ENCODE assay signal across 16 cellular contexts in the genomic region with DNA sequence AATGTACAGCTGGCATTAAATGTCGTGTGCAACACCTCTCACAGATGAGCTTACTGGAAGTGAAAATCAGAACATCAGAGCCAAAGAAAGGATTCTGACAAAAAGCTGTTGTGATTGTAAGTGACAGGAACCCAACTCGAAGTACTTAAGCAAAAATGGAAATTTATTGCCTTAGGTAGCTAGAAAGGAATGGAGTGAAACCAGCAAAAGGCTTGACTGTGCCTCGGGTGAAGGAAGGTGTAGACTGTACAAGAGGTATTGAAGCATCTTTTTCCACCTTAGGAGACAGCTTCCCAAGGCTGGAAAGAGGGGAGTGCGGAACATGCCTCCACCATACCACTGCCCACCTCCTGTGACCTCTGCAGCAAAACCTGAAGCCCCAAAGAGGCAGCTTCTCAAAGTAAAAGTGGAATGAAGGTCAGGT. TPM values are rescaled to one million over a fixed set of nuclear protein-coding genes. Genes with fewer than 3 reads are reported as not detected.
A peak's percentile ranks its signal among the peaks of the same experiment; 100 is the strongest.
DNase-seq lines count a peak whose midpoint lies in the region; ATAC-seq, FAIRE-seq and TF ChIP-seq lines count a peak whose summit lies in the region.
"Had no signal": no experiment of that assay in that cellular context is flagged by ENCODE, and none has a peak within 500 bp of the region (broad histone marks: within the 10 kb centered on the region; RNA-seq: fewer than 3 reads in every experiment).

No MANE protein-coding gene starts in this region.

- TF ChIP-seq CTCF in HCT116 (IDR thresholded peaks at IDR 0.05 in 2 of 3, conservative IDR thresholded peaks at IDR 0.05 in 1 of 3; ENCODE audit: borderline replicate concordance in 1 of 3, insufficient read depth in 1 of 3, low read depth in 2 of 3, low read length in 2 of 3) (no peak), RWPE2 (IDR thresholded peaks at IDR 0.05; ENCODE audit: poor library complexity, severe bottlenecking) (no peak), keratinocyte (optimal IDR thresholded peaks at IDR 0.05 in 1 of 3, IDR thresholded peaks at IDR 0.05 in 1 of 3, conservative IDR thresholded peaks at IDR 0.05 in 1 of 3; ENCODE audit: extremely low read depth in 1 of 3, insufficient read depth in 2 of 3, low read length in 3 of 3) (no peak), suprapubic skin (IDR thresholded peaks at IDR 0.05) (no peak)

- dilution Hi-C loops in keratinocyte (cut with MboI; ENCODE audit: extremely low pct_ligation_motif_present, low sequenced_read_pairs) = no loop called here

- no TSS peak for BruUV-seq in HCT116 (replicated peaks; lab: Mats Ljungman, UMichigan)

- RAD21 ChIA-PET in HCT116 (lab: Charles Lee; ENCODE audit: low non-redundant PET in 1 of 2, low total read pairs in 2 of 2, uncharacterized antibody in 2 of 2, unreplicated experiment in 2 of 2) = no interaction called here

- H3K27ac ChIP-seq in HCT116 (ENCODE audit: low read depth, low read length) = peak overlapping the region; percentile 36
- H3K27ac ChIP-seq in RWPE2 (ENCODE audit: poor library complexity, severe bottlenecking) = peak overlapping the region; percentile 98
- H3K27ac ChIP-seq in keratinocyte (ENCODE audit: control insufficient read depth, insufficient read depth, low read length) = peak overlapping the region; percentile 66
- H3K27ac ChIP-seq in suprapubic skin = no peak overlapping the region
- H3K27ac ChIP-seq: BLaER1, SK-N-MC had no signal

- no peak for TF ChIP-seq RAD21 in HCT116 (IDR thresholded peaks at IDR 0.05; ENCODE audit: low read depth)

- DNase-seq in HCT116 (ENCODE audit: low read depth, low spot score) (no peak), RWPE2 (ENCODE audit: low spot score) (no peak), keratinocyte (ENCODE audit: low read depth, low spot score) (no peak), NCI-H345 (lab: John Stamatoyannopoulos, UW) (no peak), NCI-H2081 (lab: John Stamatoyannopoulos, UW) (no peak), NCI-H748 treated with DMSO at 0.1 percent for 48 hours (lab: John Stamatoyannopoulos, UW) (no peak), suprapubic skin (ENCODE audit: low spot score in 2 of 2) (no peak)
- DNase-seq: DMS79; esophagus squamous epithelium; NCI-H1092; NCI-H2227 treated with DMSO at 0.1 percent for 48 hours; stimulated activated naive B cell treated with anti-CD40 and anti-IgM and Interleukin-4, amounts not matched to agents 10 μg/mL and 1 μg/mL and 100 μg/mL, for 72 hours; uterus had no signal

- no peak for ATAC-seq in HCT116
- ATAC-seq in RWPE2 (ENCODE audit: low read depth) = no peak

- no peaks in the 10 kb centered on the region for H3K79me2 ChIP-seq in HCT116 (ENCODE audit: insufficient read depth, low read length)
- peaks cover 13% of the 10 kb centered on the region for H3K79me2 ChIP-seq in keratinocyte (ENCODE audit: control insufficient read depth, insufficient read depth, low read length)

- H3K9me3 ChIP-seq in HCT116 (ENCODE audit: control insufficient read depth in 1 of 2, insufficient read depth in 1 of 2, low read depth in 1 of 2, low read length in 2 of 2) = no peaks in the 10 kb centered on the region
- no peaks in the 10 kb centered on the region for H3K9me3 ChIP-seq in RWPE2 (ENCODE audit: severe bottlenecking)
- no peaks in the 10 kb centered on the region for H3K9me3 ChIP-seq in keratinocyte (ENCODE audit: control insufficient read depth, low read depth, low read length)
- no peaks in the 10 kb centered on the region for H3K9me3 ChIP-seq in skeletal muscle satellite cell (replicated peaks; ENCODE audit: low read length)
- H3K9me3 ChIP-seq in suprapubic skin = no peaks in the 10 kb centered on the region
- H3K9me3 ChIP-seq: BLaER1, esophagus squamous epithelium, uterus had no signal

- H3K27me3 ChIP-seq in HCT116 (ENCODE audit: insufficient read depth, low read length) = no peaks in the 10 kb centered on the region
- no peaks in the 10 kb centered on the region for H3K27me3 ChIP-seq in RWPE2 (ENCODE audit: insufficient read depth, poor library complexity, severe bottlenecking)
- H3K27me3 ChIP-seq in keratinocyte (ENCODE audit: control insufficient read depth, extremely low read depth, insufficient read depth, low read length) = no peaks in the 10 kb centered on the region
- no peaks in the 10 kb centered on the region for H3K27me3 ChIP-seq in skeletal muscle satellite cell (ENCODE audit: control insufficient read depth, insufficient read depth, low read length)
- no peaks in the 10 kb centered on the region for H3K27me3 ChIP-seq in suprapubic skin
- H3K27me3 ChIP-seq: BLaER1, esophagus squamous epithelium, uterus had no signal

- peak overlapping the region; percentile 63 for H3K4me2 ChIP-seq in HCT116 (ENCODE audit: low read length)
- H3K4me2 ChIP-seq in keratinocyte (ENCODE audit: control insufficient read depth, extremely low read depth, insufficient read depth, low read depth, low read length) = peak overlapping the region; percentile 53
- H3K4me2 ChIP-seq in skeletal muscle satellite cell (ENCODE audit: low read length) = peak overlapping the region; percentile 31
- H3K4me2 ChIP-seq: BLaER1 had no signal

- peak overlapping the region in 1 of 2 experiments; percentile 29; a peak in 2 of 4 replicates for H3K4me3 ChIP-seq in HCT116 (replicated peaks in 1 of 2; ENCODE audit: low read depth in 1 of 2, low read length in 2 of 2)
- no peak overlapping the region for H3K4me3 ChIP-seq in RWPE2 (ENCODE audit: severe bottlenecking)
- H3K4me3 ChIP-seq in keratinocyte (ENCODE audit: control insufficient read depth in 2 of 3, extremely low read depth in 1 of 3, insufficient read depth in 2 of 3, low read depth in 1 of 3, low read length in 3 of 3) = no peak overlapping the region
- H3K4me3 ChIP-seq in skeletal muscle satellite cell (ENCODE audit: low read length) = no peak overlapping the region
- H3K4me3 ChIP-seq in suprapubic skin = no peak overlapping the region
- H3K4me3 ChIP-seq: BLaER1, esophagus squamous epithelium, SK-N-MC, uterus had no signal

- 78% methylated on average over 4 of the region's 4 CpGs for WGBS in suprapubic skin

- no peaks in the 10 kb centered on the region for H3K9me1 ChIP-seq in keratinocyte (ENCODE audit: control insufficient read depth, extremely low read depth, insufficient read depth, low read length)

- intact Hi-C loops in HCT116 (cut with micrococcal nuclease) = no loop called here

- H3K9ac ChIP-seq in HCT116 (ENCODE audit: low read length) (peak overlapping the region; percentile 38), keratinocyte (ENCODE audit: control insufficient read depth, extremely low read depth, insufficient read depth, low read length) (peak overlapping the region; percentile 11), skeletal muscle satellite cell (ENCODE audit: low read depth, low read length) (peak overlapping the region; percentile 27)
- H3K9ac ChIP-seq: BLaER1 had no signal

- no peaks in the 10 kb centered on the region for H4K20me1 ChIP-seq in HCT116 (ENCODE audit: insufficient read depth)
- no peaks in the 10 kb centered on the region for H4K20me1 ChIP-seq in keratinocyte (ENCODE audit: control insufficient read depth, extremely low read depth, insufficient read depth, low read length)
- H4K20me1 ChIP-seq: BLaER1 had no signal

- no peak for TF ChIP-seq EP300 in suprapubic skin (IDR thresholded peaks at IDR 0.05)

- no peaks in the 10 kb centered on the region for H3K9me2 ChIP-seq in HCT116 (ENCODE audit: insufficient read depth)

- no peak for TF ChIP-seq POLR2A in HCT116 (IDR thresholded peaks at IDR 0.05; ENCODE audit: borderline replicate concordance, extremely low read depth, insufficient read depth, insufficient read length)
- no peak for TF ChIP-seq POLR2A in suprapubic skin (IDR thresholded peaks at IDR 0.05)

- POLR2A ChIA-PET in HCT116 (lab: Charles Lee) = interaction anchor here (0.7 to 1.0 kb wide), 3 partner anchors 9 to 32 kb away, joined by 3 read pairs; no protein-coding TSS in a partner anchor

- H2AFZ ChIP-seq in HCT116 (ENCODE audit: low read depth, low read length, poor library complexity, severe bottlenecking) (peak overlapping the region; percentile 13), keratinocyte (ENCODE audit: control insufficient read depth, low read length) (no peak overlapping the region)

- H3K4me1 ChIP-seq in HCT116 (ENCODE audit: control insufficient read depth in 1 of 2, insufficient read depth in 2 of 2, low read length in 2 of 2) (peaks cover 56 to 68% of the 10 kb centered on the region in 2 experiments), RWPE2 (ENCODE audit: insufficient read depth, poor library complexity, severe bottlenecking) (peaks cover 49% of the 10 kb centered on the region), keratinocyte (ENCODE audit: control insufficient read depth, extremely low read depth, insufficient read depth, low read length) (peaks cover 51% of the 10 kb centered on the region), skeletal muscle satellite cell (ENCODE audit: control insufficient read depth, insufficient read depth, low read length) (peaks cover 53% of the 10 kb centered on the region), suprapubic skin (peaks cover 12% of the 10 kb centered on the region)

- CTCF ChIA-PET in HCT116 (lab: Charles Lee) = interaction anchor here (1.1 to 1.3 kb wide), 2 partner anchors 24 to 131 kb away, joined by 3 read pairs; no protein-coding TSS in a partner anchor

- H3K36me3 ChIP-seq in HCT116 (ENCODE audit: control insufficient read depth in 1 of 2, insufficient read depth in 2 of 2, low read length in 2 of 2) (no peaks in the 10 kb centered on the region), RWPE2 (ENCODE audit: low read depth) (no peaks in the 10 kb centered on the region), keratinocyte (ENCODE audit: control insufficient read depth in 2 of 2, extremely low read depth in 1 of 2, insufficient read depth in 2 of 2, low read length in 2 of 2) (peaks cover 0 to 1% of the 10 kb centered on the region in 2 experiments), skeletal muscle satellite cell (ENCODE audit: insufficient read depth, low read length) (no peaks in the 10 kb centered on the region), suprapubic skin (no peaks in the 10 kb centered on the region)
- H3K36me3 ChIP-seq: BLaER1, esophagus squamous epithelium, uterus had no signal

- FAIRE-seq in keratinocyte (lab: Jason Lieb, UNC) = no peak

TF ChIP-seq in HCT116, 20 proteins besides CTCF, POLR2A, EP300 and RAD21 (continues in another document):
- TF ChIP-seq FOSL1 (IDR thresholded peaks at IDR 0.05; ENCODE audit: low read depth) (no peak), CBX3 (IDR thresholded peaks at IDR 0.05; ENCODE audit: low read depth) (no peak), ZFX (IDR thresholded peaks at IDR 0.05) (no peak), EZH2 (IDR thresholded peaks at IDR 0.05) (no peak)

RNA-seq across cellular contexts. Expression of gene ITGB1, which starts 27.3 kb away (rescaled TPM):
- total RNA-seq in HCT116 (2021; ENCODE audit: unreplicated experiment) (366 TPM), suprapubic skin (100 to 1,000 TPM; 167 to 261 (median 218) TPM)
- 200 and 253 TPM in 2 replicates for polyA plus RNA-seq in HCT116 (2012)
- polyA plus RNA-seq in keratinocyte = 1,026 to 1,445 TPM (median 1,030 TPM) in 3 replicates
- polyA plus RNA-seq in keratinocyte (2011; ENCODE audit: low read depth) = 511 TPM
- polyA plus RNA-seq in keratinocyte (2011; cell fraction: cytosol; rRNA removed) = 420 and 664 TPM in 2 replicates
- 1,436 and 2,106 TPM in 2 replicates for polyA plus RNA-seq in keratinocyte (2011; cell fraction: nucleus; rRNA removed)
- 328 and 1,010 TPM in 2 replicates for polyA plus RNA-seq in keratinocyte (2012; ENCODE audit: low replicate concordance)
- polyA minus RNA-seq in keratinocyte = 361 to 979 TPM (median 522 TPM) in 3 replicates
- polyA minus RNA-seq in keratinocyte (2011; cell fraction: cytosol; rRNA and poly(A)+ RNA removed) = 475 TPM
- polyA minus RNA-seq in keratinocyte (2011; cell fraction: nucleus; rRNA and poly(A)+ RNA removed) = 1,567 and 2,524 TPM in 2 replicates
- 1,153 and 1,263 TPM in 2 replicates for total RNA-seq in skeletal muscle satellite cell (2012; rRNA removed)
